In genomic region chr11:62727833-62728721, GRCh38 we compare ENCODE assay signal across 8 cellular contexts. TPM values are rescaled to one million over a fixed set of nuclear protein-coding genes. Genes with fewer than 3 reads are reported as not detected.
DNase-seq lines count a peak whose midpoint lies in the region; ATAC-seq and TF ChIP-seq lines count a peak whose summit lies in the region.

Gene TTC9C (plus strand): TSS chr11:62728486. CDS start chr11:62728849, 363 bp downstream.

- WGBS in testis, 2 donors = 0 to 1% methylated on average over 40 of the region's 40 CpGs

- ATAC-seq in HG02610 (IDR thresholded peaks at IDR 0.05; ENCODE audit: unreplicated experiment) = peak; percentile 51
- ATAC-seq in activated naive CD4-positive, alpha-beta T cell treated with anti-CD3 and anti-CD28 coated beads, Interleukin-2, amount 50 U/mL, for 72 hours = peak; percentile 67 to 70
- ATAC-seq in omental fat pad (ENCODE audit: low FRiP score) = peak; percentile 72

- H3K4me1 ChIP-seq in testis = peaks cover 26% of the 10 kb centered on the region

- H3K27ac ChIP-seq in testis = peak within 1 kb of the TSS; percentile 82 to 96

- no peaks in the 10 kb centered on the region for H3K27me3 ChIP-seq in testis

- H3K27ac Mint-ChIP-seq in activated naive CD4-positive, alpha-beta T cell treated with anti-CD3 and anti-CD28 coated beads, Interleukin-2, amount 50 U/mL, for 72 hours = peak within 1 kb of the TSS; percentile 93 to 99

- no peaks in the 10 kb centered on the region for H3K9me3 ChIP-seq in testis

- intact Hi-C loops in testis (cut with DNase I; ENCODE audit: low total_unique reads) = no loop called here

- DNase-seq in NCI-H1092 treated with DMSO at 0.1 percent for 48 hours (lab: John Stamatoyannopoulos, UW) = peak; percentile 100
- DNase-seq in SKM-1 (lab: John Stamatoyannopoulos, UW; ENCODE audit: unreplicated experiment) = peak; percentile 97
- DNase-seq in activated naive CD4-positive, alpha-beta T cell treated with anti-CD3 and anti-CD28 coated beads, Interleukin-2, amount 50 U/mL, for 72 hours (ENCODE audit: low spot score in 2 of 2) = peak; percentile 77 to 89
- DNase-seq in glomerular visceral epithelial cell (ENCODE audit: extremely low spot score) = peak; percentile 97
- peak; percentile 85 for DNase-seq in omental fat pad (ENCODE audit: low spot score)
- peak; percentile 94 for DNase-seq in testis

- no peak for TF ChIP-seq POLR2A in testis (IDR thresholded peaks at IDR 0.05)

- no peak for TF ChIP-seq CTCF in omental fat pad (IDR thresholded peaks at IDR 0.05)
- TF ChIP-seq CTCF in testis (IDR thresholded peaks at IDR 0.05) = no peak

- H3K9me3 Mint-ChIP-seq in activated naive CD4-positive, alpha-beta T cell treated with anti-CD3 and anti-CD28 coated beads, Interleukin-2, amount 50 U/mL, for 72 hours = no peaks in the 10 kb centered on the region

- H3K36me3 ChIP-seq in testis (ENCODE audit: low read depth, missing control alignments) = no peaks in the 10 kb centered on the region

- H3K36me3 Mint-ChIP-seq in activated naive CD4-positive, alpha-beta T cell treated with anti-CD3 and anti-CD28 coated beads, Interleukin-2, amount 50 U/mL, for 72 hours = peaks cover 45 to 51% of the 10 kb centered on the region in 2 donors

- peak within 1 kb of the TSS; percentile 99 for H3K4me3 ChIP-seq in GM08714 (ENCODE audit: low read length)
- peak within 1 kb of the TSS; percentile 90 to 93 for H3K4me3 ChIP-seq in testis

RNA-seq across cellular contexts. Expression of gene TTC9C, which starts in this region (rescaled TPM):
- 10 to 100 TPM; 55.6 to 68.9 TPM for total RNA-seq in activated naive CD4-positive, alpha-beta T cell treated with anti-CD3 and anti-CD28 coated beads, Interleukin-2, amount 50 U/mL, for 72 hours
- total RNA-seq in omental fat pad (10 to 100 TPM; 13.8 to 24.4 (median 19.0) TPM), testis (10 to 100 TPM; 34.0 to 39.5 TPM)
- polyA plus RNA-seq in testis (ENCODE audit: insufficient read depth, low read depth, low replicate concordance) = 41.5 TPM

Comparison
In these comparisons a context has a peak if more than half of its experiments do, and no peak if none do; other contexts are left out.
1. Peak in every context shown above with its lines: DNase-seq, ATAC-seq, H3K4me3 ChIP-seq and H3K27ac ChIP-seq.